Comparison of ENCODE assay signal across 8 cellular contexts in the genomic region with DNA sequence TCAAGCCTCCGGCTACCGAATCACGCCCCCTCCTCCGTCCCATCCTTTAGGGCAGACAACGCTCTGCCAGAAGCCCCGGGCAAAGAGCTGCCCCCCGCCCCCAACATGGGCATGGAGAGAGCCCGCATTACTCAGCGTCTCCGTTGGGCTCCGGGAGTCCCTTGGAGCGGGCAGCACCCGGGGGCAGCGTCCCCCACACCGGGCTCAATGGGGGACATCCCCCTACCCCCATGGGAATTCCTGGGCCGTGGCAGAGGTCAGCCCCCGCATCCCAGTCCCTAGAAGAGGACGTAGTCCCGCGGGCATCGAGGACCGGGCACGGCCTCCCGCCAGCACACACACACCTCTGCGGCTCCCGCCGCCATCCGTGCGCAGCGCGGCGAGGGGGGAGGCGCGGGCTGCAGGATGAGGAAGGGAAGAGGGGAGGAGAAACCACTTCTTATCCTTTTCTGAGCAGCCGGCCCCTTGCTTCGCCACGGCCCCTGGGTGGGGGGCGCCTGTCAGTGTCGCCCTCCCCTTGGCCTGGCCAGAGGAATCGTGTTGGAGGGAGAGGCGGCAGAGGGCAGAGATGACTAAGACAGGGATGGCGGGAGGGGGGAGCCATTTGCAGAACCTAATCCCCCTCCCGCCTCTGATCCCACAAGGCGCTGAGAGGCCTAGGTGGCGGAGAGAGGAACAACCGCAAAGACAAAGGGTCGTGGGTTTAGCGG.
DNase-seq lines count a peak whose midpoint lies in the region; ATAC-seq and TF ChIP-seq lines count a peak whose summit lies in the region.

No MANE protein-coding gene starts in this region.

- no peak for TF ChIP-seq CTCF in epithelial cell of esophagus (IDR thresholded peaks at IDR 0.05; ENCODE audit: insufficient read depth, low read depth, low read length, missing control alignments)

- peaks cover 0 to 12% of the 10 kb centered on the region in 2 donors for H3K4me1 ChIP-seq in muscle layer of duodenum (ENCODE audit: control insufficient read depth in 1 of 2, insufficient read depth in 2 of 2, low read length in 2 of 2)

- H3K4me3 ChIP-seq in epithelial cell of esophagus (ENCODE audit: low read length) = peak overlapping the region; percentile 55
- H3K4me3 ChIP-seq in muscle layer of duodenum (ENCODE audit: low read depth in 1 of 2, low read length in 2 of 2) = peak overlapping the region; percentile 55 to 73

- H3K27ac ChIP-seq in muscle layer of duodenum (ENCODE audit: low read length) = no peak overlapping the region

- H3K36me3 ChIP-seq in muscle layer of duodenum (ENCODE audit: control insufficient read depth in 1 of 2, insufficient read depth in 2 of 2, low read length in 2 of 2) = no peaks in the 10 kb centered on the region

- no peak for TF ChIP-seq EP300 in Ishikawa (IDR thresholded peaks at IDR 0.05; ENCODE audit: borderline replicate concordance)

- no peaks in the 10 kb centered on the region for H3K9me3 ChIP-seq in muscle layer of duodenum (ENCODE audit: control insufficient read depth in 1 of 2, low read length in 2 of 2)

- TF ChIP-seq RAD21 in Ishikawa (IDR thresholded peaks at IDR 0.05; ENCODE audit: low read depth) = no peak

- TF ChIP-seq POLR2A in GM18505 (IDR thresholded peaks at IDR 0.05; ENCODE audit: borderline replicate concordance, extremely low read depth, insufficient read depth, insufficient read length) = no peak

- ATAC-seq in SK-N-SH treated with all-trans-retinoic acid at 6 μM for 48 hours (peak; percentile 85), GM18505 (IDR thresholded peaks at IDR 0.05; ENCODE audit: unreplicated experiment) (no peak), GM21737 (IDR thresholded peaks at IDR 0.05; ENCODE audit: unreplicated experiment) (no peak), HG03469 (IDR thresholded peaks at IDR 0.05; ENCODE audit: unreplicated experiment) (no peak)

- peaks cover 14% of the 10 kb centered on the region for H3K27me3 ChIP-seq in muscle layer of duodenum (ENCODE audit: low read depth, low read length)

- DNase-seq in DMS153 treated with DMSO at 0.1 percent for 48 hours (lab: John Stamatoyannopoulos, UW; ENCODE audit: unreplicated experiment) = peak; percentile 9
- no peak for DNase-seq in epithelial cell of esophagus (ENCODE audit: low read depth)

TF ChIP-seq in Ishikawa, 13 proteins besides CTCF, POLR2A, EP300 and RAD21:
- no peak for TF ChIP-seq TCF12 (IDR thresholded peaks at IDR 0.05; ENCODE audit: low read depth)
- TF ChIP-seq ZBTB7A (IDR thresholded peaks at IDR 0.05; ENCODE audit: low read depth) = 0 out of 2 replicates have a peak, but pooled peaks have one; percentile 1
- no peak for TF ChIP-seq TAF1 (IDR thresholded peaks at IDR 0.05; ENCODE audit: low read depth)
- TF ChIP-seq, protein P1, sequence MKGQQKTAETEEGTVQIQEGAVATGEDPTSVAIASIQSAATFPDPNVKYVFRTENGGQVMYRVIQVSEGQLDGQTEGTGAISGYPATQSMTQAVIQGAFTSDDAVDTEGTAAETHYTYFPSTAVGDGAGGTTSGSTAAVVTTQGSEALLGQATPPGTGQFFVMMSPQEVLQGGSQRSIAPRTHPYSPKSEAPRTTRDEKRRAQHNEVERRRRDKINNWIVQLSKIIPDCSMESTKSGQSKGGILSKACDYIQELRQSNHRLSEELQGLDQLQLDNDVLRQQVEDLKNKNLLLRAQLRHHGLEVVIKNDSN (IDR thresholded peaks at IDR 0.05) = no peak

TF ChIP-seq in SK-N-SH treated with all-trans-retinoic acid at 6 μM for 48 hours, 23 proteins besides CTCF, POLR2A, EP300 and RAD21:
- TF ChIP-seq ZFP3 (CRISPR knock-in tag; IDR thresholded peaks at IDR 0.05) (no peak), CSDC2 (CRISPR knock-in tag; IDR thresholded peaks at IDR 0.05) (no peak), GLIS3 (CRISPR knock-in tag; IDR thresholded peaks at IDR 0.05) (no peak), PPARA (CRISPR knock-in tag; IDR thresholded peaks at IDR 0.05; ENCODE audit: borderline replicate concordance) (no peak)
- TF ChIP-seq, protein P2, sequence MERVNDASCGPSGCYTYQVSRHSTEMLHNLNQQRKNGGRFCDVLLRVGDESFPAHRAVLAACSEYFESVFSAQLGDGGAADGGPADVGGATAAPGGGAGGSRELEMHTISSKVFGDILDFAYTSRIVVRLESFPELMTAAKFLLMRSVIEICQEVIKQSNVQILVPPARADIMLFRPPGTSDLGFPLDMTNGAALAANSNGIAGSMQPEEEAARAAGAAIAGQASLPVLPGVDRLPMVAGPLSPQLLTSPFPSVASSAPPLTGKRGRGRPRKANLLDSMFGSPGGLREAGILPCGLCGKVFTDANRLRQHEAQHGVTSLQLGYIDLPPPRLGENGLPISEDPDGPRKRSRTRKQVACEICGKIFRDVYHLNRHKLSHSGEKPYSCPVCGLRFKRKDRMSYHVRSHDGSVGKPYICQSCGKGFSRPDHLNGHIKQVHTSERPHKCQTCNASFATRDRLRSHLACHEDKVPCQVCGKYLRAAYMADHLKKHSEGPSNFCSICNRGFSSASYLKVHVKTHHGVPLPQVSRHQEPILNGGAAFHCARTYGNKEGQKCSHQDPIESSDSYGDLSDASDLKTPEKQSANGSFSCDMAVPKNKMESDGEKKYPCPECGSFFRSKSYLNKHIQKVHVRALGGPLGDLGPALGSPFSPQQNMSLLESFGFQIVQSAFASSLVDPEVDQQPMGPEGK (CRISPR knock-in tag; IDR thresholded peaks at IDR 0.05; ENCODE audit: borderline replicate concordance) = peak; percentile 86; the same call in 1 of the 2 replicates
